16 cellular contexts compared by ENCODE assay signal in the genomic region with DNA sequence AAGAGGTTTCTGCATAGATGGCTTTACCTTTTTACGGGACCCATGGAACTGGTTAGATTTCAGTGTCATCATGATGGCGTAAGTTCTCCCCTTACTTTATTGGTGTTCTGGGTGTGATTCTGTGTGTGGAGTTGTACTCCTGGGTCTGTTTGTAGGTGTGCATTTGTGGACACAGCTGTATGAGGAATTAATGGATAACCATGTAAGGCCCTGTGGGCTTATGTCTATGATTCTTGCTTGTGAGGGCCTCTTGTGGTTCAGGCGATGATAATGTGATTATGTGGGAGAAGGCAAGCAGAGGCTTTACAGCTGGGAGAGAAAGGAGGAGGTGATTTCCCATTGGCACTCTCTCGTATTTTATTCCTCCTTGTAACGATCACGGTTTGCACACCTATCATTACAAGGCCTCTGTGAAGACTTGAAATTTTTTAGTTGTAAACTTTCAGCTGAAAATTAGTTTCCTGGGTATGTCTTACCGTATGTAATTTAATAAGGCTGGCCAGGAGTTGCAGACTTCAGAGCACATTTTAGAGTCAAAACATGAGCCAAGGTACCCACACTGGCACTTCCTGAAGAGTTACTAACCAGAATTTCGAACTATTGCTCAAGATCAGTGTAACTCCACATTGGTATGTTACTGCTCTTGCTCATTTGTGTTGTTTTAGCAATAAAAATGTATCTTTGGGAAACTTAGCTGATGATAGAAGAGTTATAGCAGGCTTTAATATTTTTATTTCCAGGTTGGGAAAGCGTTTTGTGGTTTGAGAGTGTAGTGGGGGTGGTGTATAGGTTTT.
DNase-seq lines count a peak whose midpoint lies in the region; ATAC-seq and TF ChIP-seq lines count a peak whose summit lies in the region.
"Had no signal": no experiment of that assay in that cellular context is flagged by ENCODE, and none has a peak within 500 bp of the region (broad histone marks: within the 10 kb centered on the region; RNA-seq: fewer than 3 reads in every experiment).

No MANE protein-coding gene starts in this region.

- H3K4me3 ChIP-seq in AG04449 (ENCODE audit: low read depth, low read length) (no peak overlapping the region; the same call in 1 of the 2 replicates), adipocyte (ENCODE audit: low read length) (peak overlapping the region; percentile 45)
- H3K4me3 ChIP-seq: esophagus muscularis mucosa, skin epidermis, tibial nerve had no signal

- H3K4me1 ChIP-seq in adipocyte (ENCODE audit: control insufficient read depth, insufficient read depth, low read length), result peaks cover 47% of the 10 kb centered on the region

- H3K4me3 Mint-ChIP-seq in HFFc6, result peak overlapping the region; percentile 52
- no peak overlapping the region for H3K4me3 Mint-ChIP-seq in effector memory CD8-positive, alpha-beta T cell
- H3K4me3 Mint-ChIP-seq: activated T-helper 17 cell treated with anti-CD3 and anti-CD28 coated beads, Interleukin-2, amount 50 U/mL, for 72 hours; natural killer cell had no signal

- H3K36me3 ChIP-seq in adipocyte (ENCODE audit: control insufficient read depth, insufficient read depth, low read length, severe bottlenecking), result no peaks in the 10 kb centered on the region
- H3K36me3 ChIP-seq: esophagus muscularis mucosa, tibial nerve had no signal

- CTCF ChIA-PET in AG04449 (lab: Yijun Ruan, JAX), result interaction anchor here (1.0 to 1.6 kb wide), 6 partner anchors 8 to 271 kb away, joined by 3 to 5 read pairs (median 3); no protein-coding TSS in a partner anchor

- H3K27ac Mint-ChIP-seq in HFFc6, result peak overlapping the region; percentile 56
- no peak overlapping the region for H3K27ac Mint-ChIP-seq in effector memory CD8-positive, alpha-beta T cell
- H3K27ac Mint-ChIP-seq: activated T-helper 17 cell treated with anti-CD3 and anti-CD28 coated beads, Interleukin-2, amount 50 U/mL, for 72 hours; natural killer cell had no signal

- TF ChIP-seq CTCF in AG04449 (IDR thresholded peaks at IDR 0.05; ENCODE audit: insufficient read depth, low read length, missing control alignments) (no peak), HFFc6 (IDR thresholded peaks at IDR 0.05) (no peak)

- DNase-seq in AG04449 (ENCODE audit: low read depth, low spot score) (peak; percentile 91), HFFc6 (peak; percentile 54), adipocyte (ENCODE audit: low read depth) (peak; percentile 85), glomerular visceral epithelial cell (ENCODE audit: extremely low spot score) (peak; percentile 18), NCI-H146 treated with DMSO at 0.1 percent for 48 hours (lab: John Stamatoyannopoulos, UW; ENCODE audit: unreplicated experiment) (no peak)
- no peak for DNase-seq in effector memory CD8-positive, alpha-beta T cell
- DNase-seq: activated CD4-positive, CD25-positive, alpha-beta regulatory T cell treated with anti-CD3 and anti-CD28 coated beads, Interleukin-2, amount 50 U/mL, for 72 hours; kidney; natural killer cell; NCI-H1105 had no signal

- H3K9me3 ChIP-seq in adipocyte (ENCODE audit: control insufficient read depth, low read length), result no peaks in the 10 kb centered on the region
- H3K9me3 ChIP-seq: esophagus muscularis mucosa, tibial nerve had no signal

- ATAC-seq in effector memory CD8-positive, alpha-beta T cell (replicated peaks), result no peak
- no peak for ATAC-seq in GM19467 (IDR thresholded peaks at IDR 0.05; ENCODE audit: unreplicated experiment)
- no peak for ATAC-seq in GM18511 (IDR thresholded peaks at IDR 0.05; ENCODE audit: unreplicated experiment)
- ATAC-seq: activated T-helper 17 cell treated with anti-CD3 and anti-CD28 coated beads, Interleukin-2, amount 50 U/mL, for 72 hours had no signal

- peaks cover 65% of the 10 kb centered on the region for H3K4me1 Mint-ChIP-seq in HFFc6 (ENCODE audit: low read depth)
- no peaks in the 10 kb centered on the region for H3K4me1 Mint-ChIP-seq in effector memory CD8-positive, alpha-beta T cell (ENCODE audit: low read depth in 2 of 2)
- H3K4me1 Mint-ChIP-seq: activated T-helper 17 cell treated with anti-CD3 and anti-CD28 coated beads, Interleukin-2, amount 50 U/mL, for 72 hours; natural killer cell had no signal

- H3K9ac ChIP-seq in adipocyte (ENCODE audit: low read length), result no peak overlapping the region

- no peaks in the 10 kb centered on the region for H3K9me3 Mint-ChIP-seq in HFFc6
- no peaks in the 10 kb centered on the region for H3K9me3 Mint-ChIP-seq in effector memory CD8-positive, alpha-beta T cell
- H3K9me3 Mint-ChIP-seq: activated T-helper 17 cell treated with anti-CD3 and anti-CD28 coated beads, Interleukin-2, amount 50 U/mL, for 72 hours; natural killer cell had no signal

- H3K36me3 Mint-ChIP-seq in HFFc6 (ENCODE audit: low read depth), result peaks cover 23% of the 10 kb centered on the region
- no peaks in the 10 kb centered on the region for H3K36me3 Mint-ChIP-seq in effector memory CD8-positive, alpha-beta T cell (ENCODE audit: insufficient read depth)
- H3K36me3 Mint-ChIP-seq: natural killer cell had no signal

- H3K27me3 ChIP-seq in adipocyte (replicated peaks; ENCODE audit: control insufficient read depth, insufficient read depth, low read length), result no peaks in the 10 kb centered on the region
- H3K27me3 ChIP-seq: esophagus muscularis mucosa, tibial nerve had no signal

- H3K27me3 Mint-ChIP-seq in HFFc6 (ENCODE audit: insufficient read depth), result no peaks in the 10 kb centered on the region
- H3K27me3 Mint-ChIP-seq in effector memory CD8-positive, alpha-beta T cell, result peaks cover 0 to 14% of the 10 kb centered on the region in 2 donors

- POLR2A ChIA-PET in AG04449 (lab: Yijun Ruan, JAX), result interaction anchor here (0.7 to 1.0 kb wide), 2 partner anchors 8 to 95 kb away, joined by 3 read pairs; no protein-coding TSS in a partner anchor

Comparison
In these comparisons a context has a peak if more than half of its experiments do, and no peak if none do; other contexts are left out.
1. DNase-seq: peak in AG04449 (single experiment), HFFc6 (single experiment), adipocyte (single experiment) and glomerular visceral epithelial cell (single experiment); none in NCI-H146 treated with DMSO at 0.1 percent for 48 hours (single experiment) and effector memory CD8-positive, alpha-beta T cell (0 of 3).